18 cellular contexts compared by ENCODE assay signal in the genomic region with DNA sequence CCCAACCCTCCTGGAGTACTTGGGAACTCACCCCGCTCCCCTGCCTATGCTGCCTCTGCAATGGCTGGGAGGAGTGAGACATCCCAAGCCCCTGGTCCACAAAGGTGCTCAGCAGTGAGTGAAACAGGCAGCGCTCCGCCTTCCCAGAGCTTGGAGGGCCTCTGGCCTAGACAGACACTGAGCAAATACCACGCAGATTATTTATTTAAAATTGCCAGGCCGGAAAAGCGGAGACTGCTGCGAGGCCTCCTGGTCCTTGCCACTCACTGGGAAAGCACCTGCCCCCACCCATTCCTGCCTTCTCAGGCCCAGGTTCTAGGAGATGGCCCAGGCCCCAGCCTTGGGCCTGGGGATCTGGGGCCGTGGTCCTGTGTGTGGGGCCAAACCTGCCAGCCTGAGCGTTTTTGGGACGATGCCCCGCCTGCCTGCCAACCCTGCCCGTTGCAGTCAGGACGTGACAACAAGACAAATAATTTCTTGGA. TPM values are rescaled to one million over a fixed set of nuclear protein-coding genes. Genes with fewer than 3 reads are reported as not detected.
"Had no signal": no experiment of that assay in that cellular context is flagged by ENCODE, and none has a peak within 500 bp of the region (broad histone marks: within the 10 kb centered on the region; RNA-seq: fewer than 3 reads in every experiment).

No MANE protein-coding gene starts in this region.

- DNase-seq: activated CD4-positive, alpha-beta T cell treated with anti-CD3 and anti-CD28 coated beads for 36 hours; activated CD4-positive, alpha-beta T cell treated with anti-CD3 and anti-CD28 coated beads, Interleukin-2, amount 50 U/mL, for 48 hours; activated gamma-delta T cell treated with Interleukin-2 at 50 U/mL for 16 hours; dorsolateral prefrontal cortex; foreskin melanocyte; hypothalamus; left ventricle myocardium superior; naive thymus-derived CD4-positive, alpha-beta T cell; stimulated activated CD4-positive, alpha-beta T cell treated with anti-CD3 and anti-CD28 coated beads, Interleukin-2, amount 100 ng/mL, for 48 hours; stimulated activated naive CD8-positive, alpha-beta T cell treated with anti-CD3 and anti-CD28 coated beads, Interleukin-15, amount 100 ng/mL, for 72 hours had no signal

- H3K9me3 ChIP-seq: mucosa of descending colon, neutrophil had no signal

- H3K27me3 ChIP-seq: dorsolateral prefrontal cortex, neutrophil had no signal

- H3K4me3 ChIP-seq: dorsolateral prefrontal cortex, mucosa of descending colon, SK-N-MC had no signal

- H3K27ac ChIP-seq: dorsolateral prefrontal cortex, neutrophil, SK-N-MC had no signal

- FAIRE-seq: keratinocyte had no signal

- ATAC-seq: activated CD4-positive, alpha-beta T cell treated with anti-CD3 and anti-CD28 coated beads for 36 hours; mucosa of descending colon; naive thymus-derived CD4-positive, alpha-beta T cell; stimulated activated naive CD8-positive, alpha-beta T cell treated with anti-CD3 and anti-CD28 coated beads, Interleukin-15, amount 100 ng/mL, for 72 hours had no signal

- H3K4me3 Mint-ChIP-seq: activated CD4-positive, alpha-beta T cell treated with anti-CD3 and anti-CD28 coated beads for 36 hours; activated naive CD8-positive, alpha-beta T cell; memory B cell; naive thymus-derived CD4-positive, alpha-beta T cell; stimulated activated naive CD8-positive, alpha-beta T cell treated with anti-CD3 and anti-CD28 coated beads, Interleukin-15, amount 100 ng/mL, for 72 hours; WTC11 had no signal

- H3K4me1 Mint-ChIP-seq: activated CD4-positive, alpha-beta T cell treated with anti-CD3 and anti-CD28 coated beads for 36 hours; memory B cell had no signal

- H3K36me3 Mint-ChIP-seq: activated naive CD8-positive, alpha-beta T cell; memory B cell; naive thymus-derived CD4-positive, alpha-beta T cell; WTC11 had no signal

- H3K27me3 Mint-ChIP-seq: activated CD4-positive, alpha-beta T cell treated with anti-CD3 and anti-CD28 coated beads for 36 hours; activated naive CD8-positive, alpha-beta T cell; naive thymus-derived CD4-positive, alpha-beta T cell; stimulated activated naive CD8-positive, alpha-beta T cell treated with anti-CD3 and anti-CD28 coated beads, Interleukin-15, amount 100 ng/mL, for 72 hours had no signal

- H3K27ac Mint-ChIP-seq: activated CD4-positive, alpha-beta T cell treated with anti-CD3 and anti-CD28 coated beads for 36 hours; activated naive CD8-positive, alpha-beta T cell; memory B cell; naive thymus-derived CD4-positive, alpha-beta T cell; stimulated activated naive CD8-positive, alpha-beta T cell treated with anti-CD3 and anti-CD28 coated beads, Interleukin-15, amount 100 ng/mL, for 72 hours; WTC11 had no signal

- H3K9me3 Mint-ChIP-seq: memory B cell; naive thymus-derived CD4-positive, alpha-beta T cell; stimulated activated naive CD8-positive, alpha-beta T cell treated with anti-CD3 and anti-CD28 coated beads, Interleukin-15, amount 100 ng/mL, for 72 hours; WTC11 had no signal

- H3K36me3 ChIP-seq: neutrophil had no signal

RNA-seq across cellular contexts. Expression of a gene that starts 17.4 kb away (rescaled TPM):
- total RNA-seq: activated CD4-positive, alpha-beta T cell treated with anti-CD3 and anti-CD28 coated beads for 36 hours; epithelial cell of proximal tubule had no signal
- polyA plus RNA-seq: naive thymus-derived CD4-positive, alpha-beta T cell had no signal
